In the genomic region with DNA sequence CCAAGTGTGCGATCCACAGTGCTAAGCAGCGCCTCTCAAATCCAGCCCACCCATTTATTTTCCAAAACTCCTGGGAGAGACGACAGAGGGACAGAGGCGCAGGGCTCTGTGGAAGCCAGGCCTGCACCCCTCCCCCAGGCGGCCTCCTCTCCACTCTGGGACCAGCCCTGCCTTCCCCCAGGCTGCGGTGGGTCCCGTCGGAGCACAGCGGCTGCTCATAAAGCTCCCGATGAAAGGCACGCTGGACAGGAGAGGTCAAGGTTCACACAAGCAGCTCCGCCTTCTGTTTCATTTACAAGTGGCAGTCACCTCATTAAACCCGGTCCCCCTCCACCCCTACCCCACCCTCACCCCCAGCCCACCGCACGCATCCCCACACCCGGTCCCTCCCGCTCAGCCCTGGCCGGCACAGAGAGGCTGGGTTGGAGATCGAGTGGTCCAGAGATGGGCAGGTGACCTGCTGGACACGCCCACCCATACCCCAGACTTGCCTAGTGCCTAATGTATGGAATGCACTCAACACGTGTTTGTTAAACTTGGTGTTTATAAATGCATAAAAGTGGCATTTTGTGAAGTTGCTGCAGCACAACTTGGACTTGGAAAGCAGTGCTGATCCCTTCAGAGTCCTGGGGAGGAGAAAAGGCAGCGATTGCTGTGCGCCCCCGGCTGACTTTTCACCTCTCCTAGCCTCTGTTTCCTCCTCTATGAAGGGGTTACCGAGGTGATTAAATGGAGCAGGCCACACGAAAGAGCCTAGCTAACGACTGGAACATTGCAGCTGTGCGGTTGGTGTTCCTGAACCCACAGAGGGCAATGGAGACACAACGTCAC, we compare ENCODE assay signal across 22 cellular contexts.
"Had no signal": no experiment of that assay in that cellular context is flagged by ENCODE, and none has a peak within 500 bp of the region (broad histone marks: within the 10 kb centered on the region; RNA-seq: fewer than 3 reads in every experiment).

No MANE protein-coding gene starts in this region.

- H3K36me3 ChIP-seq: colonic mucosa, transverse colon had no signal

- H3K4me3 Mint-ChIP-seq: activated CD4-positive, alpha-beta T cell treated with anti-CD3 and anti-CD28 coated beads, Interleukin-2, amount 10 ng/mL, durations not matched to agents 24 days and 14 days; activated CD8-positive, alpha-beta T cell treated with anti-CD3 and anti-CD28 coated beads, Interleukin-2, amount 10 ng/mL, durations not matched to agents 7 days and 5 days; activated naive CD8-positive, alpha-beta T cell; activated T-cell treated with anti-CD3 and anti-CD28 coated beads, Interleukin-2, amount 50 U/mL, for 72 hours; naive thymus-derived CD4-positive, alpha-beta T cell; stimulated activated memory B cell treated with anti-CD40 and anti-IgM and Interleukin-4, amounts not matched to agents 10 μg/mL and 1 μg/mL and 100 μg/mL, for 72 hours had no signal

- H3K9me3 Mint-ChIP-seq: activated CD4-positive, alpha-beta T cell treated with anti-CD3 and anti-CD28 coated beads, Interleukin-2, amount 10 ng/mL, durations not matched to agents 24 days and 14 days; activated T-cell treated with anti-CD3 and anti-CD28 coated beads, Interleukin-2, amount 50 U/mL, for 72 hours had no signal

- H3K4me3 ChIP-seq: body of pancreas, colonic mucosa, left ventricle myocardium inferior, psoas muscle, transverse colon had no signal

- FAIRE-seq: endometrium, keratinocyte, TTC549 had no signal

- H3K9me3 ChIP-seq: body of pancreas, colonic mucosa, left ventricle myocardium inferior, transverse colon had no signal

- H3K27me3 ChIP-seq: body of pancreas, colonic mucosa, transverse colon had no signal

- DNase-seq: activated CD4-positive, alpha-beta T cell treated with anti-CD3 and anti-CD28 coated beads, Interleukin-2, amount 10 ng/mL, durations not matched to agents 24 days and 14 days; activated CD4-positive, CD25-positive, alpha-beta regulatory T cell; activated CD8-positive, alpha-beta memory T cell treated with anti-CD3 and anti-CD28 coated beads, Interleukin-2, amount 50 U/mL, for 48 hours; activated CD8-positive, alpha-beta T cell treated with anti-CD3 and anti-CD28 coated beads, Interleukin-2, amount 10 ng/mL, durations not matched to agents 7 days and 5 days; activated gamma-delta T cell; activated T-cell treated with anti-CD3 and anti-CD28 coated beads, Interleukin-2, amount 50 U/mL, for 72 hours; amygdala; body of pancreas; central memory CD4-positive, alpha-beta T cell; colonic mucosa; stimulated activated CD4-positive, alpha-beta T cell treated with anti-CD3 and anti-CD28 coated beads, Interleukin-2, amount 100 ng/mL, for 48 hours; T-helper 2 cell; transverse colon had no signal

- H3K27me3 Mint-ChIP-seq: activated CD4-positive, alpha-beta T cell treated with anti-CD3 and anti-CD28 coated beads, Interleukin-2, amount 10 ng/mL, durations not matched to agents 24 days and 14 days; activated naive CD8-positive, alpha-beta T cell; naive thymus-derived CD4-positive, alpha-beta T cell; stimulated activated memory B cell treated with anti-CD40 and anti-IgM and Interleukin-4, amounts not matched to agents 10 μg/mL and 1 μg/mL and 100 μg/mL, for 72 hours had no signal

- H3K27ac ChIP-seq: body of pancreas, colonic mucosa, left ventricle myocardium inferior, transverse colon had no signal

- ATAC-seq: activated CD8-positive, alpha-beta T cell treated with anti-CD3 and anti-CD28 coated beads, Interleukin-2, amount 10 ng/mL, durations not matched to agents 7 days and 5 days; activated T-cell treated with anti-CD3 and anti-CD28 coated beads, Interleukin-2, amount 50 U/mL, for 72 hours; body of pancreas; esophagus mucosa; naive thymus-derived CD4-positive, alpha-beta T cell; stimulated activated memory B cell treated with anti-CD40 and anti-IgM and Interleukin-4, amounts not matched to agents 10 μg/mL and 1 μg/mL and 100 μg/mL, for 72 hours had no signal

- H3K27ac Mint-ChIP-seq: activated CD4-positive, alpha-beta T cell treated with anti-CD3 and anti-CD28 coated beads, Interleukin-2, amount 10 ng/mL, durations not matched to agents 24 days and 14 days; activated CD8-positive, alpha-beta T cell treated with anti-CD3 and anti-CD28 coated beads, Interleukin-2, amount 10 ng/mL, durations not matched to agents 7 days and 5 days; activated naive CD8-positive, alpha-beta T cell; activated T-cell treated with anti-CD3 and anti-CD28 coated beads, Interleukin-2, amount 50 U/mL, for 72 hours; naive thymus-derived CD4-positive, alpha-beta T cell; stimulated activated memory B cell treated with anti-CD40 and anti-IgM and Interleukin-4, amounts not matched to agents 10 μg/mL and 1 μg/mL and 100 μg/mL, for 72 hours had no signal

- H3K4me1 ChIP-seq: body of pancreas, colonic mucosa, left ventricle myocardium inferior, transverse colon had no signal
